9 cellular contexts compared by ENCODE assay signal in the genomic region with DNA sequence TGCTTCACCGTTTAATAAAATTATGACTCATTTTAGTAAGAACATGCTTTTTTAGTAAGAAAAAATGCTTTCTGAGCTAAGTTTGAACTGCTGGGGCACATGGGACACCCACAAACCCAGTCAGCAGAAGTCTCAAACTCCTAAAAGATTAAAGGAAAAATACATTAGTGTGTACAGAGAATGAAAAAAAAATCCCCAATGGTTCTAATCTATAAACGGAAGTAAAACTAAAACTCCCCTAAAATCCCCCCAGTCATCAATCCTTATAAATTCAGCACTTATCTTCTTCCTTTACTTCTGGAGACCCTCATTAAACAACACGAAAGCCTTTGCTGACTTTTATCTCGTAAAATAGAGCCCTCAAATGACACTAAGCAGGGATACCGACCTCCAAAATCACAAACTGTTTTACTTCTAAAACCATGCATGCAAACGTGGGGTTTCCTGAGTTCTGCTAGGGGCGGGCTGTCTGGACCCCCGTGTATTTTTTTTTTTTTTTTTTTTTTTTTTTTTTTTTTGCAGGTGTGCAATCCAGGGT. TPM values are rescaled to one million over a fixed set of nuclear protein-coding genes. Genes with fewer than 3 reads are reported as not detected.
DNase-seq lines count a peak whose midpoint lies in the region; ATAC-seq and TF ChIP-seq lines count a peak whose summit lies in the region.
"Had no signal": no experiment of that assay in that cellular context is flagged by ENCODE, and none has a peak within 500 bp of the region (broad histone marks: within the 10 kb centered on the region; RNA-seq: fewer than 3 reads in every experiment).

No MANE protein-coding gene starts in this region.

- no peaks in the 10 kb centered on the region for H3K9me3 ChIP-seq in SK-N-MC (ENCODE audit: low read depth, low read length)
- no peaks in the 10 kb centered on the region for H3K9me3 ChIP-seq in stomach
- H3K9me3 ChIP-seq: mucosa of descending colon had no signal

- no peaks in the 10 kb centered on the region for H3K27me3 Mint-ChIP-seq in activated CD8-positive, alpha-beta memory T cell treated with anti-CD3 and anti-CD28 coated beads, Interleukin-2, amount 10 ng/mL, durations not matched to agents 7 days and 5 days

- peak overlapping the region; percentile 56; the same call in 1 of the 2 replicates for H3K27ac ChIP-seq in SK-N-MC
- peak overlapping the region in 1 of 5 donors; percentile 72 for H3K27ac ChIP-seq in stomach

- H3K4me1 Mint-ChIP-seq in activated CD8-positive, alpha-beta memory T cell treated with anti-CD3 and anti-CD28 coated beads, Interleukin-2, amount 10 ng/mL, durations not matched to agents 7 days and 5 days: peaks cover 25% of the 10 kb centered on the region

- TF ChIP-seq POLR2A in stomach (IDR thresholded peaks at IDR 0.05): no peak

- no peaks in the 10 kb centered on the region for H3K9me3 Mint-ChIP-seq in activated CD8-positive, alpha-beta memory T cell treated with anti-CD3 and anti-CD28 coated beads, Interleukin-2, amount 10 ng/mL, durations not matched to agents 7 days and 5 days (ENCODE audit: low read depth)

- peak overlapping the region; percentile 94 for H3K4me3 ChIP-seq in SK-N-MC
- H3K4me3 ChIP-seq in fibroblast of the aortic adventitia (ENCODE audit: low read depth, low read length): peak overlapping the region; percentile 9
- peak overlapping the region; percentile 60 to 75 (median 63) for H3K4me3 ChIP-seq in stomach

- H3K27ac Mint-ChIP-seq in activated CD8-positive, alpha-beta memory T cell treated with anti-CD3 and anti-CD28 coated beads, Interleukin-2, amount 10 ng/mL, durations not matched to agents 7 days and 5 days: peak overlapping the region; percentile 90

- ATAC-seq in activated CD8-positive, alpha-beta memory T cell treated with anti-CD3 and anti-CD28 coated beads, Interleukin-2, amount 10 ng/mL, durations not matched to agents 7 days and 5 days: no peak
- no peak for ATAC-seq in GM21825 (IDR thresholded peaks at IDR 0.05; ENCODE audit: unreplicated experiment)

- 9 to 18% (median 12%) methylated on average over 8 of the region's 8 CpGs for WGBS in stomach, 5 donors

- CTCF ChIA-PET in activated CD8-positive, alpha-beta memory T cell treated with anti-CD3 and anti-CD28 coated beads, Interleukin-2, amount 10 ng/mL, durations not matched to agents 7 days and 5 days (lab: Charles Lee): interaction anchor here (0.9 to 6.0 kb wide), 9 partner anchors 12 to 65 kb away, joined by 3 to 68 read pairs (median 9); no protein-coding TSS in a partner anchor

- DNase-seq in activated CD8-positive, alpha-beta memory T cell treated with anti-CD3 and anti-CD28 coated beads, Interleukin-2, amount 10 ng/mL, durations not matched to agents 7 days and 5 days: no peak
- DNase-seq in activated CD8-positive, alpha-beta memory T cell treated with anti-CD3 and anti-CD28 coated beads, Interleukin-2, amount 50 U/mL, for 4 hours: no peak
- no peak for DNase-seq in SK-N-MC (ENCODE audit: low read depth, low spot score)
- DNase-seq in fibroblast of the aortic adventitia (ENCODE audit: low read depth): peak; percentile 17
- no peak for DNase-seq in stomach
- DNase-seq in SKM-1 treated with dmso at 0.1 percent for 144 hours (lab: John Stamatoyannopoulos, UW; ENCODE audit: unreplicated experiment): no peak
- DNase-seq in GDM1 (lab: John Stamatoyannopoulos, UW): no peak

- H3K36me3 ChIP-seq in SK-N-MC (ENCODE audit: insufficient read depth, low read length): no peaks in the 10 kb centered on the region
- H3K36me3 ChIP-seq in stomach: no peaks in the 10 kb centered on the region

- H3K27me3 ChIP-seq in stomach: peaks cover 0 to 27% (median 0%) of the 10 kb centered on the region in 3 donors

- intact Hi-C loops in stomach (cut with DNase I; ENCODE audit: low total_unique reads): no loop called here

- no peak for TF ChIP-seq EP300 in stomach (IDR thresholded peaks at IDR 0.05)

- H3K4me3 Mint-ChIP-seq in activated CD8-positive, alpha-beta memory T cell treated with anti-CD3 and anti-CD28 coated beads, Interleukin-2, amount 10 ng/mL, durations not matched to agents 7 days and 5 days: peak overlapping the region; percentile 77

- no peak for TF ChIP-seq CTCF in fibroblast of the aortic adventitia (IDR thresholded peaks at IDR 0.05; ENCODE audit: insufficient read depth, low read length)
- TF ChIP-seq CTCF in stomach (IDR thresholded peaks at IDR 0.05): no peak

- H3K36me3 Mint-ChIP-seq in activated CD8-positive, alpha-beta memory T cell treated with anti-CD3 and anti-CD28 coated beads, Interleukin-2, amount 10 ng/mL, durations not matched to agents 7 days and 5 days: peaks cover 9% of the 10 kb centered on the region

- peaks cover 26 to 40% (median 38%) of the 10 kb centered on the region in 4 donors for H3K4me1 ChIP-seq in stomach

- H3K9ac ChIP-seq in SK-N-MC (ENCODE audit: insufficient read length): peak overlapping the region; percentile 47

RNA-seq across cellular contexts. Expression of a gene that starts 1.1 kb away (rescaled TPM):
- total RNA-seq in activated CD8-positive, alpha-beta memory T cell treated with anti-CD3 and anti-CD28 coated beads, Interleukin-2, amount 10 ng/mL, durations not matched to agents 7 days and 5 days: 10 to 100 TPM; 47.0 to 73.6 TPM
- 0.54 and 1.6 TPM in 2 replicates for total RNA-seq in fibroblast of the aortic adventitia (ENCODE audit: low replicate concordance)
- 100 to 1,000 TPM in 1 of 5 donors, 1 to 10 TPM in 2, not detected in 2; 4.2 to 118 (median 8.3) TPM for total RNA-seq in stomach
- polyA plus RNA-seq in stomach: 1 to 10 TPM in 2 of 3 donors, under 1 TPM in 1; 0.56 to 1.6 (median 1.2) TPM

Comparison
In these comparisons a context has a peak if more than half of its experiments do, and no peak if none do; other contexts are left out.
1. H3K4me3 ChIP-seq: peak in every context shown above with its lines; median percentile 94 in SK-N-MC; 63 in stomach; 9 in fibroblast of the aortic adventitia.